8 cellular contexts compared by ENCODE assay signal in genomic region chr1:23539698-23540266, GRCh38. TPM values are rescaled to one million over a fixed set of nuclear protein-coding genes. Genes with fewer than 3 reads are reported as not detected.
DNase-seq lines count a peak whose midpoint lies in the region; ATAC-seq and TF ChIP-seq lines count a peak whose summit lies in the region.

No MANE protein-coding gene starts in this region.

- POLR2A ChIA-PET in CD8-positive, alpha-beta T cell (lab: Charles Lee): interaction anchor here (0.6 to 2.0 kb wide), 11 partner anchors 12 to 114 kb away, joined by 3 to 22 read pairs (median 4); partner anchors contain the start of gene ID3
- POLR2A ChIA-PET in activated CD4-positive, alpha-beta memory T cell treated with anti-CD3 and anti-CD28 coated beads, Interleukin-2, amount 10 ng/mL, durations not matched to agents 7 days and 5 days (lab: Charles Lee): interaction anchor here (0.7 to 3.2 kb wide), 12 partner anchors 11 to 97 kb away, joined by 3 to 44 read pairs (median 4); partner anchors contain the start of gene E2F2

- peak; percentile 74 for TF ChIP-seq CTCF in CD8-positive, alpha-beta T cell (IDR thresholded peaks at IDR 0.05)

- intact Hi-C loops in CD8-positive, alpha-beta T cell (cut with DNase I, micrococcal nuclease): loop anchor here (1.0 to 10.0 kb wide), 6 partner anchors 8 to 323 kb away; partner anchors contain the start of genes E2F2 (in 2 of the 2), HNRNPR (in 1 of the 2), HTR1D (in 1 of the 2) and TCEA3 (in 1 of the 2)

- DNase-seq in CD8-positive, alpha-beta T cell: peak; percentile 82 to 94 (median 91)
- DNase-seq in HT1080 (ENCODE audit: low read depth) (peak; percentile 95), mesenteric fat pad (ENCODE audit: low spot score) (peak; percentile 93)
- peak; percentile 87 for DNase-seq in NK-92 treated with Interleukin-12 subunit alpha and Interleukin-12 subunit beta, amount 100 ng/mL, for 24 hours (lab: John Stamatoyannopoulos, UW)
- peak; percentile 95 for DNase-seq in activated CD4-positive, alpha-beta memory T cell treated with anti-CD3 and anti-CD28 coated beads, Interleukin-2, amount 10 ng/mL, durations not matched to agents 7 days and 5 days
- peak; percentile 84 for DNase-seq in effector CD8-positive, alpha-beta T cell (lab: John Stamatoyannopoulos, UW)
- DNase-seq in stimulated activated CD8-positive, alpha-beta memory T cell treated with anti-CD3 and anti-CD28 coated beads, Interleukin-15, amount 100 ng/mL, for 48 hours (ENCODE audit: low read depth in 2 of 2): peak; percentile 83 to 85

- CTCF ChIA-PET in CD8-positive, alpha-beta T cell (lab: Charles Lee): interaction anchor here (0.6 to 23.4 kb wide), 38 partner anchors 9 to 490 kb away, joined by 3 to 1167 read pairs (median 4); partner anchors contain the start of genes ASAP3, E2F2 and RPL11
- CTCF ChIA-PET in activated CD4-positive, alpha-beta memory T cell treated with anti-CD3 and anti-CD28 coated beads, Interleukin-2, amount 10 ng/mL, durations not matched to agents 7 days and 5 days (lab: Charles Lee): interaction anchor here (0.5 to 18.2 kb wide), 36 partner anchors 9 to 440 kb away, joined by 3 to 545 read pairs (median 4); partner anchors contain the start of genes ASAP3, E2F2, GALE and HNRNPR

- H3K27me3 ChIP-seq in CD8-positive, alpha-beta T cell (ENCODE audit: insufficient read depth, low read length): no peaks in the 10 kb centered on the region

- peaks cover 15% of the 10 kb centered on the region for H3K4me1 Mint-ChIP-seq in CD8-positive, alpha-beta T cell (ENCODE audit: low read depth)
- H3K4me1 Mint-ChIP-seq in activated CD4-positive, alpha-beta memory T cell treated with anti-CD3 and anti-CD28 coated beads, Interleukin-2, amount 10 ng/mL, durations not matched to agents 7 days and 5 days: peaks cover 28% of the 10 kb centered on the region

- H3K27ac Mint-ChIP-seq in CD8-positive, alpha-beta T cell: peak overlapping the region; percentile 74
- H3K27ac Mint-ChIP-seq in activated CD4-positive, alpha-beta memory T cell treated with anti-CD3 and anti-CD28 coated beads, Interleukin-2, amount 10 ng/mL, durations not matched to agents 7 days and 5 days: peak overlapping the region; percentile 38

- H3K4me3 ChIP-seq in CD8-positive, alpha-beta T cell (ENCODE audit: low read depth, low read length): no peak overlapping the region

- H3K27ac ChIP-seq in CD8-positive, alpha-beta T cell (ENCODE audit: low read depth, low read length): no peak overlapping the region

- no peaks in the 10 kb centered on the region for H3K9me3 Mint-ChIP-seq in CD8-positive, alpha-beta T cell
- no peaks in the 10 kb centered on the region for H3K9me3 Mint-ChIP-seq in activated CD4-positive, alpha-beta memory T cell treated with anti-CD3 and anti-CD28 coated beads, Interleukin-2, amount 10 ng/mL, durations not matched to agents 7 days and 5 days

- no peaks in the 10 kb centered on the region for H3K27me3 Mint-ChIP-seq in CD8-positive, alpha-beta T cell (ENCODE audit: low read depth)
- H3K27me3 Mint-ChIP-seq in activated CD4-positive, alpha-beta memory T cell treated with anti-CD3 and anti-CD28 coated beads, Interleukin-2, amount 10 ng/mL, durations not matched to agents 7 days and 5 days: peaks cover 6% of the 10 kb centered on the region

- no peaks in the 10 kb centered on the region for H3K36me3 Mint-ChIP-seq in CD8-positive, alpha-beta T cell
- no peaks in the 10 kb centered on the region for H3K36me3 Mint-ChIP-seq in activated CD4-positive, alpha-beta memory T cell treated with anti-CD3 and anti-CD28 coated beads, Interleukin-2, amount 10 ng/mL, durations not matched to agents 7 days and 5 days (ENCODE audit: low read depth)

- no peaks in the 10 kb centered on the region for H3K36me3 ChIP-seq in CD8-positive, alpha-beta T cell (ENCODE audit: insufficient read depth, low read length)

- peak overlapping the region; percentile 23 for H3K4me3 Mint-ChIP-seq in CD8-positive, alpha-beta T cell
- H3K4me3 Mint-ChIP-seq in activated CD4-positive, alpha-beta memory T cell treated with anti-CD3 and anti-CD28 coated beads, Interleukin-2, amount 10 ng/mL, durations not matched to agents 7 days and 5 days: no peak overlapping the region

- ATAC-seq in CD8-positive, alpha-beta T cell: peak; percentile 96
- ATAC-seq in GM21390 (IDR thresholded peaks at IDR 0.05; ENCODE audit: unreplicated experiment): peak; percentile 84

- H3K4me1 ChIP-seq in CD8-positive, alpha-beta T cell (ENCODE audit: insufficient read depth, low read length): peaks cover 3% of the 10 kb centered on the region

- no peaks in the 10 kb centered on the region for H3K9me3 ChIP-seq in CD8-positive, alpha-beta T cell (ENCODE audit: low read length)

RNA-seq across cellular contexts. Expression of gene E2F2, which starts 8.7 kb away (rescaled TPM):
- total RNA-seq in CD8-positive, alpha-beta T cell: under 1 TPM; 0.19 to 0.38 TPM
- 4.3 and 5.6 TPM in 2 replicates for total RNA-seq in HT1080 (2014; rRNA removed; shearing (Covaris generic))
- polyA plus RNA-seq in HT1080 (2015; cell fraction: cytosol; rRNA removed): 1.4 TPM in 2 replicates
- polyA plus RNA-seq in HT1080 (2015; cell fraction: nucleus; rRNA removed): 1.9 TPM in 2 replicates
- 10 to 100 TPM; 93.4 to 98.9 TPM for total RNA-seq in activated CD4-positive, alpha-beta memory T cell treated with anti-CD3 and anti-CD28 coated beads, Interleukin-2, amount 10 ng/mL, durations not matched to agents 7 days and 5 days
- total RNA-seq in mesenteric fat pad: 0.29 TPM

RNA-seq across cellular contexts. Expression of gene ID3, which starts 19.5 kb away (rescaled TPM):
- 10 to 100 TPM; 44.2 to 48.1 TPM for total RNA-seq in CD8-positive, alpha-beta T cell
- 334 and 359 TPM in 2 replicates for total RNA-seq in HT1080 (2014; rRNA removed; shearing (Covaris generic))
- polyA plus RNA-seq in HT1080 (2015; cell fraction: cytosol; rRNA removed): 215 and 283 TPM in 2 replicates
- polyA plus RNA-seq in HT1080 (2015; cell fraction: nucleus; rRNA removed): 171 and 175 TPM in 2 replicates
- total RNA-seq in activated CD4-positive, alpha-beta memory T cell treated with anti-CD3 and anti-CD28 coated beads, Interleukin-2, amount 10 ng/mL, durations not matched to agents 7 days and 5 days: 10 to 100 TPM; 14.7 to 14.8 TPM
- 168 TPM for total RNA-seq in mesenteric fat pad

RNA-seq across cellular contexts. Expression of gene ASAP3, which starts 55.8 kb away (rescaled TPM):
- total RNA-seq in CD8-positive, alpha-beta T cell: 1 to 10 TPM in 1 of 2 experiments, under 1 TPM in 1; 0.81 to 1.0 TPM
- total RNA-seq in HT1080 (2014; rRNA removed; shearing (Covaris generic)): 1.7 and 2.2 TPM in 2 replicates
- 1.9 TPM in 2 replicates for polyA plus RNA-seq in HT1080 (2015; cell fraction: cytosol; rRNA removed)
- 5.1 and 6.7 TPM in 2 replicates for polyA plus RNA-seq in HT1080 (2015; cell fraction: nucleus; rRNA removed)
- total RNA-seq in activated CD4-positive, alpha-beta memory T cell treated with anti-CD3 and anti-CD28 coated beads, Interleukin-2, amount 10 ng/mL, durations not matched to agents 7 days and 5 days: under 1 TPM; 0.43 to 0.63 TPM
- 37.6 TPM for total RNA-seq in mesenteric fat pad

Comparison
In these comparisons a context has a peak if more than half of its experiments do, and no peak if none do; other contexts are left out.
1. RNA of gene E2F2, which starts 8.7 kb away (total RNA-seq): 93.4 to 98.9 TPM in activated CD4-positive, alpha-beta memory T cell treated with anti-CD3 and anti-CD28 coated beads, Interleukin-2, amount 10 ng/mL, durations not matched to agents 7 days and 5 days; 4.3 to 5.6 TPM in HT1080, 0.19 to 0.38 TPM in CD8-positive, alpha-beta T cell and 0.29 TPM in mesenteric fat pad (single experiment); every median in the first group is over 10 times any median in the second.
2. RNA of gene ASAP3, which starts 55.8 kb away (total RNA-seq): 37.6 TPM in mesenteric fat pad (single experiment); 1.7 to 2.2 TPM in HT1080, 0.81 to 1.0 TPM in CD8-positive, alpha-beta T cell and 0.43 to 0.63 TPM in activated CD4-positive, alpha-beta memory T cell treated with anti-CD3 and anti-CD28 coated beads, Interleukin-2, amount 10 ng/mL, durations not matched to agents 7 days and 5 days; every median in the first group is over 10 times any median in the second.
3. Peak in every context shown above with its lines, with median percentiles within 50 percentile points of each other: DNase-seq.